3 cellular contexts compared by ENCODE assay signal in the genomic region with DNA sequence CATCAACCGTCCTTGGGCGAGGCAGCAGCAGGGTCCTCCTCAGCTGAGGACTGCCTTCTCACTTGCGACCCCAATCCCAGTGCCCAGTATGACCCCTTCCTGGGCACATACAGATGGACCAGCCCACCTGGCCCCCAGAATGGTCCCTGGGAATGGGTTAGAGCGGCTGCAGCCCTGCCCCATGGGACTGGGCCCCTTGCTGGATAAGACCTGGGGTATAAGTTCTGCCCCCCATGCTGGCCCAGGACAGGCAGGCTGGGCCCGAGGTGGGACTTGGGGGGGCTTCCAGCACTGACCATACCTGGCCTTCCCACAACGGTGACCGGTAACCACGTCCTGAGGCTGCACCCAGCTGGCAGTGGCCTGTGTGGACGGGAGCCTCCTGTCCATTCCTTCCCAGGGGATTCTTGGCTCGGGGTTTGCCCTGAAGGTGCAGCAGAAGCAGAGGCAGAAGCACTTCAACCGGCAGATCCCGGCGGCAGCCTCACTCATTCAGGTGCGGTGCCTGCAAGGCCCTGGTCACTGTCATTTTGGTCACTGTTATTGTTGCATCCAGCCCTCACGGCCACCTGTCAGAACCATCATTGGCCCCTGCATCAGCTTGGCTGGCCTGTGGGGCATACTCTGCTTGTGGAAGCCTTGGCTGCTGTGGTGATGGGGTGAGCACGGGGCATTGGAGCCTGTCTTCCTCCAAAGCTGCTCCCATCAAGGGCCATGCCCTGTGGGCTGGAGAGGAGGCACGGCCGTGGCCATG.
TF ChIP-seq lines count a peak whose summit lies in the region.

No MANE protein-coding gene starts in this region.

TF ChIP-seq in SK-N-SH, 30 proteins besides CTCF, POLR2A, EP300 and RAD21:
- TF ChIP-seq, protein P1, sequence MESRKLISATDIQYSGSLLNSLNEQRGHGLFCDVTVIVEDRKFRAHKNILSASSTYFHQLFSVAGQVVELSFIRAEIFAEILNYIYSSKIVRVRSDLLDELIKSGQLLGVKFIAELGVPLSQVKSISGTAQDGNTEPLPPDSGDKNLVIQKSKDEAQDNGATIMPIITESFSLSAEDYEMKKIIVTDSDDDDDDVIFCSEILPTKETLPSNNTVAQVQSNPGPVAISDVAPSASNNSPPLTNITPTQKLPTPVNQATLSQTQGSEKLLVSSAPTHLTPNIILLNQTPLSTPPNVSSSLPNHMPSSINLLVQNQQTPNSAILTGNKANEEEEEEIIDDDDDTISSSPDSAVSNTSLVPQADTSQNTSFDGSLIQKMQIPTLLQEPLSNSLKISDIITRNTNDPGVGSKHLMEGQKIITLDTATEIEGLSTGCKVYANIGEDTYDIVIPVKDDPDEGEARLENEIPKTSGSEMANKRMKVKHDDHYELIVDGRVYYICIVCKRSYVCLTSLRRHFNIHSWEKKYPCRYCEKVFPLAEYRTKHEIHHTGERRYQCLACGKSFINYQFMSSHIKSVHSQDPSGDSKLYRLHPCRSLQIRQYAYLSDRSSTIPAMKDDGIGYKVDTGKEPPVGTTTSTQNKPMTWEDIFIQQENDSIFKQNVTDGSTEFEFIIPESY (IDR thresholded peaks at IDR 0.05; ENCODE audit: borderline replicate concordance, low read depth) = no peak
- TF ChIP-seq RXRA (IDR thresholded peaks at IDR 0.05; ENCODE audit: borderline replicate concordance, low read depth) (no peak), GATA2 (CRISPR knock-in tag; IDR thresholded peaks at IDR 0.05) (no peak), FOXJ3 (CRISPR knock-in tag; IDR thresholded peaks at IDR 0.05) (no peak), RCOR1 (IDR thresholded peaks at IDR 0.05; ENCODE audit: low read length) (no peak), TEAD4 (IDR thresholded peaks at IDR 0.05; ENCODE audit: borderline replicate concordance, insufficient read depth) (no peak), FOSL2 (IDR thresholded peaks at IDR 0.05; ENCODE audit: borderline replicate concordance, low read depth) (no peak), CHD2 (IDR thresholded peaks at IDR 0.05; ENCODE audit: low read length, partially characterized antibody) (no peak), TAF1 (IDR thresholded peaks at IDR 0.05; ENCODE audit: borderline replicate concordance, low read depth, low read length) (no peak)
- TF ChIP-seq, protein P2, sequence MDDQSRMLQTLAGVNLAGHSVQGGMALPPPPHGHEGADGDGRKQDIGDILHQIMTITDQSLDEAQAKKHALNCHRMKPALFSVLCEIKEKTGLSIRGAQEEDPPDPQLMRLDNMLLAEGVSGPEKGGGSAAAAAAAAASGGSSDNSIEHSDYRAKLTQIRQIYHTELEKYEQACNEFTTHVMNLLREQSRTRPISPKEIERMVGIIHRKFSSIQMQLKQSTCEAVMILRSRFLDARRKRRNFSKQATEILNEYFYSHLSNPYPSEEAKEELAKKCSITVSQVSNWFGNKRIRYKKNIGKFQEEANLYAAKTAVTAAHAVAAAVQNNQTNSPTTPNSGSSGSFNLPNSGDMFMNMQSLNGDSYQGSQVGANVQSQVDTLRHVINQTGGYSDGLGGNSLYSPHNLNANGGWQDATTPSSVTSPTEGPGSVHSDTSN (IDR thresholded peaks at IDR 0.05) = no peak
- TF ChIP-seq, protein P3, sequence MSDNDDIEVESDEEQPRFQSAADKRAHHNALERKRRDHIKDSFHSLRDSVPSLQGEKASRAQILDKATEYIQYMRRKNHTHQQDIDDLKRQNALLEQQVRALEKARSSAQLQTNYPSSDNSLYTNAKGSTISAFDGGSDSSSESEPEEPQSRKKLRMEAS (IDR thresholded peaks at IDR 0.05; ENCODE audit: low read depth) = no peak

TF ChIP-seq in SK-N-SH treated with all-trans-retinoic acid at 6 μM for 48 hours, 23 proteins besides CTCF, POLR2A, EP300 and RAD21 (continued from another document):
- TF ChIP-seq, protein P4, sequence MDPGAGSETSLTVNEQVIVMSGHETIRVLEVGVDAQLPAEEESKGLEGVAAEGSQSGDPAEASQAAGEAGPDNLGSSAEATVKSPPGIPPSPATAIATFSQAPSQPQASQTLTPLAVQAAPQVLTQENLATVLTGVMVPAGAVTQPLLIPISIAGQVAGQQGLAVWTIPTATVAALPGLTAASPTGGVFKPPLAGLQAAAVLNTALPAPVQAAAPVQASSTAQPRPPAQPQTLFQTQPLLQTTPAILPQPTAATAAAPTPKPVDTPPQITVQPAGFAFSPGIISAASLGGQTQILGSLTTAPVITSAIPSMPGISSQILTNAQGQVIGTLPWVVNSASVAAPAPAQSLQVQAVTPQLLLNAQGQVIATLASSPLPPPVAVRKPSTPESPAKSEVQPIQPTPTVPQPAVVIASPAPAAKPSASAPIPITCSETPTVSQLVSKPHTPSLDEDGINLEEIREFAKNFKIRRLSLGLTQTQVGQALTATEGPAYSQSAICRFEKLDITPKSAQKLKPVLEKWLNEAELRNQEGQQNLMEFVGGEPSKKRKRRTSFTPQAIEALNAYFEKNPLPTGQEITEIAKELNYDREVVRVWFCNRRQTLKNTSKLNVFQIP (CRISPR knock-in tag; IDR thresholded peaks at IDR 0.05; ENCODE audit: borderline replicate concordance, low read depth) = no peak
- TF ChIP-seq OSR1 (CRISPR knock-in tag; IDR thresholded peaks at IDR 0.05) (no peak), ZNF565 (CRISPR knock-in tag; conservative IDR thresholded peaks at IDR 0.05; ENCODE audit: low read depth) (no peak), ZNF70 (CRISPR knock-in tag; IDR thresholded peaks at IDR 0.05) (no peak), ESRRG (CRISPR knock-in tag; IDR thresholded peaks at IDR 0.05) (no peak)
- TF ChIP-seq, protein P5, sequence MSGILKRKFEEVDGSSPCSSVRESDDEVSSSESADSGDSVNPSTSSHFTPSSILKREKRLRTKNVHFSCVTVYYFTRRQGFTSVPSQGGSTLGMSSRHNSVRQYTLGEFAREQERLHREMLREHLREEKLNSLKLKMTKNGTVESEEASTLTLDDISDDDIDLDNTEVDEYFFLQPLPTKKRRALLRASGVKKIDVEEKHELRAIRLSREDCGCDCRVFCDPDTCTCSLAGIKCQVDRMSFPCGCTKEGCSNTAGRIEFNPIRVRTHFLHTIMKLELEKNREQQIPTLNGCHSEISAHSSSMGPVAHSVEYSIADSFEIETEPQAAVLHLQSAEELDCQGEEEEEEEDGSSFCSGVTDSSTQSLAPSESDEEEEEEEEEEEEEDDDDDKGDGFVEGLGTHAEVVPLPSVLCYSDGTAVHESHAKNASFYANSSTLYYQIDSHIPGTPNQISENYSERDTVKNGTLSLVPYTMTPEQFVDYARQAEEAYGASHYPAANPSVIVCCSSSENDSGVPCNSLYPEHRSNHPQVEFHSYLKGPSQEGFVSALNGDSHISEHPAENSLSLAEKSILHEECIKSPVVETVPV (CRISPR knock-in tag; IDR thresholded peaks at IDR 0.05) = no peak
- TF ChIP-seq, protein P6, sequence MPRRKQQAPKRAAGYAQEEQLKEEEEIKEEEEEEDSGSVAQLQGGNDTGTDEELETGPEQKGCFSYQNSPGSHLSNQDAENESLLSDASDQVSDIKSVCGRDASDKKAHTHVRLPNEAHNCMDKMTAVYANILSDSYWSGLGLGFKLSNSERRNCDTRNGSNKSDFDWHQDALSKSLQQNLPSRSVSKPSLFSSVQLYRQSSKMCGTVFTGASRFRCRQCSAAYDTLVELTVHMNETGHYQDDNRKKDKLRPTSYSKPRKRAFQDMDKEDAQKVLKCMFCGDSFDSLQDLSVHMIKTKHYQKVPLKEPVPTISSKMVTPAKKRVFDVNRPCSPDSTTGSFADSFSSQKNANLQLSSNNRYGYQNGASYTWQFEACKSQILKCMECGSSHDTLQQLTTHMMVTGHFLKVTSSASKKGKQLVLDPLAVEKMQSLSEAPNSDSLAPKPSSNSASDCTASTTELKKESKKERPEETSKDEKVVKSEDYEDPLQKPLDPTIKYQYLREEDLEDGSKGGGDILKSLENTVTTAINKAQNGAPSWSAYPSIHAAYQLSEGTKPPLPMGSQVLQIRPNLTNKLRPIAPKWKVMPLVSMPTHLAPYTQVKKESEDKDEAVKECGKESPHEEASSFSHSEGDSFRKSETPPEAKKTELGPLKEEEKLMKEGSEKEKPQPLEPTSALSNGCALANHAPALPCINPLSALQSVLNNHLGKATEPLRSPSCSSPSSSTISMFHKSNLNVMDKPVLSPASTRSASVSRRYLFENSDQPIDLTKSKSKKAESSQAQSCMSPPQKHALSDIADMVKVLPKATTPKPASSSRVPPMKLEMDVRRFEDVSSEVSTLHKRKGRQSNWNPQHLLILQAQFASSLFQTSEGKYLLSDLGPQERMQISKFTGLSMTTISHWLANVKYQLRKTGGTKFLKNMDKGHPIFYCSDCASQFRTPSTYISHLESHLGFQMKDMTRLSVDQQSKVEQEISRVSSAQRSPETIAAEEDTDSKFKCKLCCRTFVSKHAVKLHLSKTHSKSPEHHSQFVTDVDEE (CRISPR knock-in tag; IDR thresholded peaks at IDR 0.05) = no peak

TF ChIP-seq in WTC11, 78 proteins besides CTCF, POLR2A, EP300 and RAD21 (continued from another document):
- TF ChIP-seq, protein P7, sequence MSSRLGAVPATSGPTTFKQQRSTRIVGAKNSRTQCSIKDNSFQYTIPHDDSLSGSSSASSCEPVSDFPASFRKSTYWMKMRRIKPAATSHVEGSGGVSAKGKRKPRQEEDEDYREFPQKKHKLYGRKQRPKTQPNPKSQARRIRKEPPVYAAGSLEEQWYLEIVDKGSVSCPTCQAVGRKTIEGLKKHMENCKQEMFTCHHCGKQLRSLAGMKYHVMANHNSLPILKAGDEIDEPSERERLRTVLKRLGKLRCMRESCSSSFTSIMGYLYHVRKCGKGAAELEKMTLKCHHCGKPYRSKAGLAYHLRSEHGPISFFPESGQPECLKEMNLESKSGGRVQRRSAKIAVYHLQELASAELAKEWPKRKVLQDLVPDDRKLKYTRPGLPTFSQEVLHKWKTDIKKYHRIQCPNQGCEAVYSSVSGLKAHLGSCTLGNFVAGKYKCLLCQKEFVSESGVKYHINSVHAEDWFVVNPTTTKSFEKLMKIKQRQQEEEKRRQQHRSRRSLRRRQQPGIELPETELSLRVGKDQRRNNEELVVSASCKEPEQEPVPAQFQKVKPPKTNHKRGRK (CRISPR knock-in tag; IDR thresholded peaks at IDR 0.05; ENCODE audit: borderline replicate concordance) = no peak
- TF ChIP-seq ZNF396 (CRISPR knock-in tag; IDR thresholded peaks at IDR 0.05; ENCODE audit: borderline replicate concordance) (no peak), SP1 (CRISPR knock-in tag; conservative IDR thresholded peaks at IDR 0.05) (no peak), FOXK1 (CRISPR knock-in tag; IDR thresholded peaks at IDR 0.05) (no peak), TCF7 (CRISPR knock-in tag; IDR thresholded peaks at IDR 0.05; ENCODE audit: low read depth) (no peak), FOXJ3 (CRISPR knock-in tag; IDR thresholded peaks at IDR 0.05; ENCODE audit: borderline replicate concordance) (no peak), TEAD4 (CRISPR knock-in tag; IDR thresholded peaks at IDR 0.05) (no peak), TP53 (CRISPR knock-in tag; IDR thresholded peaks at IDR 0.05) (no peak)
- TF ChIP-seq, protein P3 (CRISPR knock-in tag; IDR thresholded peaks at IDR 0.05) = no peak
- TF ChIP-seq, protein P8, sequence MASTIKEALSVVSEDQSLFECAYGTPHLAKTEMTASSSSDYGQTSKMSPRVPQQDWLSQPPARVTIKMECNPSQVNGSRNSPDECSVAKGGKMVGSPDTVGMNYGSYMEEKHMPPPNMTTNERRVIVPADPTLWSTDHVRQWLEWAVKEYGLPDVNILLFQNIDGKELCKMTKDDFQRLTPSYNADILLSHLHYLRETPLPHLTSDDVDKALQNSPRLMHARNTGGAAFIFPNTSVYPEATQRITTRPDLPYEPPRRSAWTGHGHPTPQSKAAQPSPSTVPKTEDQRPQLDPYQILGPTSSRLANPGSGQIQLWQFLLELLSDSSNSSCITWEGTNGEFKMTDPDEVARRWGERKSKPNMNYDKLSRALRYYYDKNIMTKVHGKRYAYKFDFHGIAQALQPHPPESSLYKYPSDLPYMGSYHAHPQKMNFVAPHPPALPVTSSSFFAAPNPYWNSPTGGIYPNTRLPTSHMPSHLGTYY (CRISPR knock-in tag; IDR thresholded peaks at IDR 0.05) = no peak
- TF ChIP-seq, protein P9, sequence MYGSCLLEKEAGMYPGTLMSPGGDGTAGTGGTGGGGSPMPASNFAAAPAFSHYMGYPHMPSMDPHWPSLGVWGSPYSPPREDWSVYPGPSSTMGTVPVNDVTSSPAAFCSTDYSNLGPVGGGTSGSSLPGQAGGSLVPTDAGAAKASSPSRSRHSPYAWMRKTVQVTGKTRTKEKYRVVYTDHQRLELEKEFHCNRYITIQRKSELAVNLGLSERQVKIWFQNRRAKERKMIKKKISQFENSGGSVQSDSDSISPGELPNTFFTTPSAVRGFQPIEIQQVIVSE (CRISPR knock-in tag; IDR thresholded peaks at IDR 0.05; ENCODE audit: borderline replicate concordance) = no peak
- TF ChIP-seq, protein P10, sequence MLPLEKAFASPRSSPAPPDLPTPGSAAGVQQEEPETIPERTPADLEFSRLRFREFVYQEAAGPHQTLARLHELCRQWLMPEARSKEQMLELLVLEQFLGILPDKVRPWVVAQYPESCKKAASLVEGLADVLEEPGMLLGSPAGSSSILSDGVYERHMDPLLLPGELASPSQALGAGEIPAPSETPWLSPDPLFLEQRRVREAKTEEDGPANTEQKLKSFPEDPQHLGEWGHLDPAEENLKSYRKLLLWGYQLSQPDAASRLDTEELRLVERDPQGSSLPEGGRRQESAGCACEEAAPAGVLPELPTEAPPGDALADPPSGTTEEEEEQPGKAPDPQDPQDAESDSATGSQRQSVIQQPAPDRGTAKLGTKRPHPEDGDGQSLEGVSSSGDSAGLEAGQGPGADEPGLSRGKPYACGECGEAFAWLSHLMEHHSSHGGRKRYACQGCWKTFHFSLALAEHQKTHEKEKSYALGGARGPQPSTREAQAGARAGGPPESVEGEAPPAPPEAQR (CRISPR knock-in tag; IDR thresholded peaks at IDR 0.05) = no peak
- TF ChIP-seq, protein P11, sequence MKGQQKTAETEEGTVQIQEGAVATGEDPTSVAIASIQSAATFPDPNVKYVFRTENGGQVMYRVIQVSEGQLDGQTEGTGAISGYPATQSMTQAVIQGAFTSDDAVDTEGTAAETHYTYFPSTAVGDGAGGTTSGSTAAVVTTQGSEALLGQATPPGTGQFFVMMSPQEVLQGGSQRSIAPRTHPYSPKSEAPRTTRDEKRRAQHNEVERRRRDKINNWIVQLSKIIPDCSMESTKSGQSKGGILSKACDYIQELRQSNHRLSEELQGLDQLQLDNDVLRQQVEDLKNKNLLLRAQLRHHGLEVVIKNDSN (CRISPR knock-in tag; IDR thresholded peaks at IDR 0.05) = no peak
- TF ChIP-seq, protein P12, sequence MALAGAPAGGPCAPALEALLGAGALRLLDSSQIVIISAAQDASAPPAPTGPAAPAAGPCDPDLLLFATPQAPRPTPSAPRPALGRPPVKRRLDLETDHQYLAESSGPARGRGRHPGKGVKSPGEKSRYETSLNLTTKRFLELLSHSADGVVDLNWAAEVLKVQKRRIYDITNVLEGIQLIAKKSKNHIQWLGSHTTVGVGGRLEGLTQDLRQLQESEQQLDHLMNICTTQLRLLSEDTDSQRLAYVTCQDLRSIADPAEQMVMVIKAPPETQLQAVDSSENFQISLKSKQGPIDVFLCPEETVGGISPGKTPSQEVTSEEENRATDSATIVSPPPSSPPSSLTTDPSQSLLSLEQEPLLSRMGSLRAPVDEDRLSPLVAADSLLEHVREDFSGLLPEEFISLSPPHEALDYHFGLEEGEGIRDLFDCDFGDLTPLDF (CRISPR knock-in tag; IDR thresholded peaks at IDR 0.05) = no peak
